In the genomic region with DNA sequence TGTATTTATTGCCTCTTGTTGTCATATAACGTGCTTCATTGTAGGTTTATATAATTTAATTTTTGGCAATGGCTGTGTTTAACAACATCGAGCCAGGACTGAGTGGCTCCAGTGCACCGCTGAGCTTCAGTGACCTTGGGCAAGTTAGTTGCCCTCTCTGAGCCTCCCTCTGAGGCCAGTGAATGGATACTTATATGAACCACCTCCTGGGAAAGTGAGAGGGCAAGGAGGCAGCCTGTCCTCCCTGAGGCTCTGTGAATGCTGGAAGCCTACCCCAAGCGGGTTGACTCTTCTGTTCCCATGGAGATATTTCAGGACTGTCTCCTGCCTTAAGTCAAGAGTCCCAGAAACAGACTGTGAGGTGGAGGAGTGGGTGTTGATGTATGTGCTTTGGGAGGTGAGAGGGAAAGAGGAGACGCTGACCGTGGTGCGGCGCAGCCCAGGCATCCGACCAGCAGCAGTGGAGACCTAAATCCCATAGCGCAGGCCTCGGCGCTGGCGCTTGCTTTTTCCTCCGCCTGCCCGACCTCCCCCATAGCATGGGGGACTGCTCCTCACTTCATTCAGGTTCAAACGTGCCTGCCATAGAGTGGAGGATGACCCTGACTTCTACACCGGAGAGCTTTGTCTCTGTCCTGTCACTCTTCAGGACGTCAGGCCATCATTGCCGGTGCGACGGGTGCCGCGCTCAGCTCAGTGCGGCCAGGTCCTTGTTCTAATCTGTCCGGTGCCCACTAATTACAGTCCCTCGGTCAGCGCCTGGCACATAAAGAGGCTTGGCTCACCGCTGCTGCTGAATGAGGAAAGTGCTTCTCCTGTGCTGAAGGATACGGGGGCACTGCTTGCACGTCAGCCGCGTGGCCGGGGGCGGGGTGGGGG, we compare ENCODE assay signal across 17 cellular contexts.
"Had no signal": no experiment of that assay in that cellular context is flagged by ENCODE, and none has a peak within 500 bp of the region (broad histone marks: within the 10 kb centered on the region; RNA-seq: fewer than 3 reads in every experiment).

No MANE protein-coding gene starts in this region.

- H3K4me1 ChIP-seq: gastrocnemius medialis, heart left ventricle, left lung, parathyroid adenoma had no signal

- H3K4me3 ChIP-seq: gastrocnemius medialis, heart left ventricle, left lung, stomach had no signal

- H3K4me3 Mint-ChIP-seq: activated B cell treated with CpG ODN at 0.5 μM for 24 hours; activated CD8-positive, alpha-beta T cell treated with anti-CD3 and anti-CD28 coated beads for 36 hours; activated naive CD4-positive, alpha-beta T cell treated with anti-CD3 and anti-CD28 coated beads, Interleukin-2, amount 10 ng/mL, durations not matched to agents 7 days and 5 days; activated naive CD8-positive, alpha-beta T cell treated with anti-CD3 and anti-CD28 coated beads, Interleukin-2, amount 50 U/mL, for 24 hours; activated T-cell treated with anti-CD3 and anti-CD28 coated beads, Interleukin-2, amount 50 U/mL, for 4 hours; brain; naive B cell; T-cell had no signal

- H3K27ac ChIP-seq: gastrocnemius medialis, heart left ventricle, left lung, parathyroid adenoma, stomach had no signal

- ATAC-seq: activated CD8-positive, alpha-beta T cell treated with anti-CD3 and anti-CD28 coated beads for 36 hours; activated naive CD8-positive, alpha-beta T cell treated with anti-CD3 and anti-CD28 coated beads, Interleukin-2, amount 50 U/mL, for 24 hours; activated T-cell treated with anti-CD3 and anti-CD28 coated beads, Interleukin-2, amount 50 U/mL, for 4 hours; gastrocnemius medialis; heart left ventricle; left lung; SK-N-SH treated with all-trans-retinoic acid at 6 μM for 48 hours; T-cell had no signal

- H3K4me1 Mint-ChIP-seq: activated B cell treated with CpG ODN at 0.5 μM for 24 hours; activated naive CD4-positive, alpha-beta T cell treated with anti-CD3 and anti-CD28 coated beads, Interleukin-2, amount 10 ng/mL, durations not matched to agents 7 days and 5 days; activated naive CD8-positive, alpha-beta T cell treated with anti-CD3 and anti-CD28 coated beads, Interleukin-2, amount 50 U/mL, for 24 hours; brain; T-cell had no signal

- H3K36me3 Mint-ChIP-seq: activated naive CD4-positive, alpha-beta T cell treated with anti-CD3 and anti-CD28 coated beads, Interleukin-2, amount 10 ng/mL, durations not matched to agents 7 days and 5 days; brain; T-cell had no signal

- H3K36me3 ChIP-seq: gastrocnemius medialis, heart left ventricle, left lung, stomach had no signal

- H3K27me3 Mint-ChIP-seq: activated naive CD8-positive, alpha-beta T cell treated with anti-CD3 and anti-CD28 coated beads, Interleukin-2, amount 50 U/mL, for 24 hours had no signal

- H3K27me3 ChIP-seq: gastrocnemius medialis, heart left ventricle, left lung, stomach had no signal

- H3K9me3 Mint-ChIP-seq: activated CD8-positive, alpha-beta T cell treated with anti-CD3 and anti-CD28 coated beads for 36 hours; activated naive CD4-positive, alpha-beta T cell treated with anti-CD3 and anti-CD28 coated beads, Interleukin-2, amount 10 ng/mL, durations not matched to agents 7 days and 5 days had no signal

- H3K27ac Mint-ChIP-seq: activated B cell treated with CpG ODN at 0.5 μM for 24 hours; activated CD8-positive, alpha-beta T cell treated with anti-CD3 and anti-CD28 coated beads for 36 hours; activated naive CD4-positive, alpha-beta T cell treated with anti-CD3 and anti-CD28 coated beads, Interleukin-2, amount 10 ng/mL, durations not matched to agents 7 days and 5 days; activated naive CD8-positive, alpha-beta T cell treated with anti-CD3 and anti-CD28 coated beads, Interleukin-2, amount 50 U/mL, for 24 hours; T-cell had no signal

- DNase-seq: activated B cell treated with CpG ODN at 0.5 μM for 24 hours; activated CD4-positive, alpha-beta T cell treated with anti-CD3 and anti-CD28 coated beads for 4 hours; activated CD8-positive, alpha-beta T cell treated with anti-CD3 and anti-CD28 coated beads for 36 hours; activated naive CD4-positive, alpha-beta T cell treated with anti-CD3 and anti-CD28 coated beads, Interleukin-2, amount 10 ng/mL, durations not matched to agents 7 days and 5 days; activated naive CD8-positive, alpha-beta T cell treated with anti-CD3 and anti-CD28 coated beads, Interleukin-2, amount 50 U/mL, for 24 hours; activated T-cell treated with anti-CD3 and anti-CD28 coated beads, Interleukin-2, amount 50 U/mL, for 4 hours; central memory CD4-positive, alpha-beta T cell; gastrocnemius medialis; left lung; mammary epithelial cell; naive B cell; stomach; T-cell had no signal

- H3K9me3 ChIP-seq: gastrocnemius medialis, left lung had no signal
